ENCODE assay signal across 8 cellular contexts in the genomic region with DNA sequence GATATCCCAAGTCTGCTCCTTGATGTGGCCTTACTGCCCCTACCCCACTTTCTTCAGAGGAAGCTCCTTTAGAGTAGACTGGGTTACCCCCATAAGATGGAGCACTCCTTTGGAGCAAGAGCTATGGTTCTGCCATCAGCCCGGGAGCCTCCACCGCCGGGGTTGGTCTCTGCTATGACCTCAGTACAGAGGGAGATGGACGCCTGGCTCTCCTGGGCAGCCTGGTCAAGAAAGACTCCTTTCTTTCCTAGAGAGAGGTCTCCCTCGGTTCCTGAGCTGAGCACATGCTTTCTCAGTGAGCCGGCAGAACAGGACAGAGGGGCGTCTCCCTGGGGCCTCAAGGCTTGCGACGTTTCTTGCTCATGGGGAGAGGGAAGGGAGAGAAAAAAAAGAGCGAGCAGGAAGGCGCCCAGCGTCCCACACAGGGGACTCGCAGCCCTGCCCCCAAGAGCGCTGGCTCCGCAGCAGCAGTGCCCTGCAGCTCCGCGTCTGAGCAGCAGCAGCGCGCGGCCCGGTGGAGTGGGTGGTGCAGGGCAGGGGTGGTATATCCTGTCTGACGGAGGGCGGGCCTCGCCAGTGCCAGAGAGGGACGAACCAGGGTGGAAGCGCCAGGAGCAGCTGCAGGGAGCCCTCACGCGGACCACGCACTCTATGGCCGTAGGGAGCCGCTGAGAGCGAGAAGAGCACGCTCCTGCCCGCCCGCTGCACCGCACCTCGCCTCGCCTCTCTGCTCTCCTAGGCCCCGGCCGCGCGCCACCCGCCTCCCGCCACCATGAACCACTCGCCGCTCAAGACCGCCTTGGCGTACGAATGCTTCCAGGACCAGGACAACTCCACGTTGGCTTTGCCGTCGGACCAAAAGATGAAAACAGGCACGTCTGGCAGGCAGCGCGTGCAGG. TPM values are rescaled to one million over a fixed set of nuclear protein-coding genes. Genes with fewer than 3 reads are reported as not detected.
DNase-seq lines count a peak whose midpoint lies in the region; ATAC-seq and TF ChIP-seq lines count a peak whose summit lies in the region.

A gene with protein sequence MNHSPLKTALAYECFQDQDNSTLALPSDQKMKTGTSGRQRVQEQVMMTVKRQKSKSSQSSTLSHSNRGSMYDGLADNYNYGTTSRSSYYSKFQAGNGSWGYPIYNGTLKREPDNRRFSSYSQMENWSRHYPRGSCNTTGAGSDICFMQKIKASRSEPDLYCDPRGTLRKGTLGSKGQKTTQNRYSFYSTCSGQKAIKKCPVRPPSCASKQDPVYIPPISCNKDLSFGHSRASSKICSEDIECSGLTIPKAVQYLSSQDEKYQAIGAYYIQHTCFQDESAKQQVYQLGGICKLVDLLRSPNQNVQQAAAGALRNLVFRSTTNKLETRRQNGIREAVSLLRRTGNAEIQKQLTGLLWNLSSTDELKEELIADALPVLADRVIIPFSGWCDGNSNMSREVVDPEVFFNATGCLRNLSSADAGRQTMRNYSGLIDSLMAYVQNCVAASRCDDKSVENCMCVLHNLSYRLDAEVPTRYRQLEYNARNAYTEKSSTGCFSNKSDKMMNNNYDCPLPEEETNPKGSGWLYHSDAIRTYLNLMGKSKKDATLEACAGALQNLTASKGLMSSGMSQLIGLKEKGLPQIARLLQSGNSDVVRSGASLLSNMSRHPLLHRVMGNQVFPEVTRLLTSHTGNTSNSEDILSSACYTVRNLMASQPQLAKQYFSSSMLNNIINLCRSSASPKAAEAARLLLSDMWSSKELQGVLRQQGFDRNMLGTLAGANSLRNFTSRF (plus strand): TSS at position 576 of the 899 bp plus-strand sequence. CDS start 197 bp downstream, at position 773.

- no peaks in the 10 kb centered on the region for H3K9me3 ChIP-seq in cardiac muscle cell (ENCODE audit: low read depth)

- H3K4me1 Mint-ChIP-seq in activated CD4-positive, alpha-beta memory T cell treated with anti-CD3 and anti-CD28 coated beads for 36 hours (ENCODE audit: low read depth) = peaks cover 2% of the 10 kb centered on the region

- no peaks in the 10 kb centered on the region for H3K36me3 ChIP-seq in cardiac muscle cell

- no peak for TF ChIP-seq CTCF in cardiac muscle cell (IDR thresholded peaks at IDR 0.05; ENCODE audit: low read depth, low read length)

- H3K27me3 Mint-ChIP-seq in activated CD4-positive, alpha-beta memory T cell treated with anti-CD3 and anti-CD28 coated beads for 36 hours = peaks cover 21% of the 10 kb centered on the region

- H3K4me3 Mint-ChIP-seq in activated CD4-positive, alpha-beta memory T cell treated with anti-CD3 and anti-CD28 coated beads for 36 hours = no peak within 1 kb of the TSS

- H3K27me3 ChIP-seq in cardiac muscle cell = peaks cover 21% of the 10 kb centered on the region

- H3K36me3 Mint-ChIP-seq in activated CD4-positive, alpha-beta memory T cell treated with anti-CD3 and anti-CD28 coated beads for 36 hours = no peaks in the 10 kb centered on the region

- DNase-seq in EH (ENCODE audit: low read depth) (peak; percentile 64), cardiac muscle cell (ENCODE audit: low read depth in 1 of 2, low spot score in 1 of 2) (peak; percentile 21 to 29), skeletal muscle cell (ENCODE audit: low read depth) (no peak), MV-4-11 (lab: John Stamatoyannopoulos, UW) (no peak), COLO829 (ENCODE audit: low spot score) (no peak)
- DNase-seq in activated CD4-positive, alpha-beta memory T cell treated with anti-CD3 and anti-CD28 coated beads for 36 hours = peak; percentile 41

- H3K27ac ChIP-seq in cardiac muscle cell = no peak within 1 kb of the TSS

- intact Hi-C loops in activated CD4-positive, alpha-beta memory T cell treated with anti-CD3 and anti-CD28 coated beads for 36 hours (cut with micrococcal nuclease) = no loop called here

- H3K4me3 ChIP-seq in cardiac muscle cell = no peak within 1 kb of the TSS
- H3K4me3 ChIP-seq in skeletal muscle cell (ENCODE audit: low read depth, low read length) = peak within 1 kb of the TSS; percentile 32

- H3K4me1 ChIP-seq in cardiac muscle cell (ENCODE audit: low read depth) = no peaks in the 10 kb centered on the region

- CTCF ChIA-PET in activated CD4-positive, alpha-beta memory T cell treated with anti-CD3 and anti-CD28 coated beads for 36 hours (lab: Charles Lee) = no interaction called here

- ATAC-seq in HG02571 (IDR thresholded peaks at IDR 0.05; ENCODE audit: unreplicated experiment) (no peak), HG03108 (IDR thresholded peaks at IDR 0.05; ENCODE audit: unreplicated experiment) (no peak)

- H3K9me3 Mint-ChIP-seq in activated CD4-positive, alpha-beta memory T cell treated with anti-CD3 and anti-CD28 coated beads for 36 hours = no peaks in the 10 kb centered on the region

- H3K27ac Mint-ChIP-seq in activated CD4-positive, alpha-beta memory T cell treated with anti-CD3 and anti-CD28 coated beads for 36 hours = no peak within 1 kb of the TSS

- POLR2A ChIA-PET in activated CD4-positive, alpha-beta memory T cell treated with anti-CD3 and anti-CD28 coated beads for 36 hours (lab: Charles Lee) = no interaction called here

RNA-seq across cellular contexts. Expression of the gene that starts here (rescaled TPM):
- total RNA-seq in activated CD4-positive, alpha-beta memory T cell treated with anti-CD3 and anti-CD28 coated beads for 36 hours = not detected
- total RNA-seq in cardiac muscle cell = 0.03 and 0.04 TPM in 2 replicates
- polyA plus RNA-seq in cardiac muscle cell = not detected in 2 replicates

Comparison
In these comparisons a context has a peak if more than half of its experiments do, and no peak if none do; other contexts are left out.
1. Peak in DNase-seq in activated CD4-positive, alpha-beta memory T cell treated with anti-CD3 and anti-CD28 coated beads for 36 hours; RNA of the gene not detected or under 1 TPM.
2. Peak in DNase-seq in cardiac muscle cell; RNA of the gene not detected or under 1 TPM.